Comparison of ENCODE assay signal across 21 cellular contexts in the genomic region with DNA sequence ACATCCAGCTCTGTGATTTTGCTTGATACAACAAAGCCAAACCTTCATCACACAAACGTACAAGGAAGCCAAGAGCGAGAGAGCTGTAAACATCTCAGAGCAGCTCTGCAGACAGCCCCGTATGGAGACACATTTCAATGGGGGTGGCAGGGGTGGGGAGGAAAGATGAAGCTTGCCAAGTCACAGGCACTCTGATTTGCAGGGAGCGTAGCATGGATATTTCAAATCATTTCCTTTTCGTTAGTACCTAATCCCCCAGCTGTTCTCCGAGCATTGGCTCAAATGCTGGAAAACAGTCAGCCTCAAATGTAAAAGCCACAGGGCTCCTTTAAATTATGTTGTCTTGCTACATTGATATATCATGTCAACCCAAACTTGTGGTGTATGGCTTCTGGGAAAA.
DNase-seq lines count a peak whose midpoint lies in the region; ATAC-seq and TF ChIP-seq lines count a peak whose summit lies in the region.
"Had no signal": no experiment of that assay in that cellular context is flagged by ENCODE, and none has a peak within 500 bp of the region (broad histone marks: within the 10 kb centered on the region; RNA-seq: fewer than 3 reads in every experiment).

No MANE protein-coding gene starts in this region.

- peak overlapping the region; percentile 9 for H3K4me3 ChIP-seq in skeletal muscle satellite cell (ENCODE audit: low read length)
- H3K4me3 ChIP-seq in tibial artery, result no peak overlapping the region
- H3K4me3 ChIP-seq: A549; BLaER1 treated with 17β-estradiol and CSF1 and Interleukin-3, amounts not matched to agents 10 nM and 100 nM; coronary artery; left lung; mucosa of descending colon; PC-9 had no signal

- H3K36me3 ChIP-seq in skeletal muscle satellite cell (ENCODE audit: insufficient read depth, low read length), result no peaks in the 10 kb centered on the region
- no peaks in the 10 kb centered on the region for H3K36me3 ChIP-seq in tibial artery
- H3K36me3 ChIP-seq: BLaER1 treated with 17β-estradiol and CSF1 and Interleukin-3, amounts not matched to agents 10 nM and 100 nM; left lung had no signal

- intact Hi-C loops in tibial artery (cut with DNase I; ENCODE audit: low total_unique reads), result no loop called here

- no peak overlapping the region for H3K27ac ChIP-seq in tibial artery
- H3K27ac ChIP-seq: A549; BLaER1 treated with 17β-estradiol and CSF1 and Interleukin-3, amounts not matched to agents 10 nM and 100 nM; coronary artery; left lung; PC-9 had no signal

- H3K27me3 ChIP-seq in skeletal muscle satellite cell (ENCODE audit: control insufficient read depth, insufficient read depth, low read length), result no peaks in the 10 kb centered on the region
- peaks cover 0 to 7% of the 10 kb centered on the region in 2 donors for H3K27me3 ChIP-seq in tibial artery
- H3K27me3 ChIP-seq: BLaER1 treated with 17β-estradiol and CSF1 and Interleukin-3, amounts not matched to agents 10 nM and 100 nM had no signal

- peak overlapping the region; percentile 31 for H3K9ac ChIP-seq in skeletal muscle satellite cell (ENCODE audit: low read depth, low read length)
- H3K9ac ChIP-seq: BLaER1 treated with 17β-estradiol and CSF1 and Interleukin-3, amounts not matched to agents 10 nM and 100 nM had no signal

- peaks cover 24% of the 10 kb centered on the region for H3K4me1 ChIP-seq in skeletal muscle satellite cell (ENCODE audit: control insufficient read depth, insufficient read depth, low read length)
- H3K4me1 ChIP-seq in tibial artery, result no peaks in the 10 kb centered on the region
- H3K4me1 ChIP-seq: A549 had no signal

- peak; percentile 75 for DNase-seq in NCI-H510A treated with DMSO at 0.1 percent for 48 hours (lab: John Stamatoyannopoulos, UW)
- DNase-seq in NCI-H510A (lab: John Stamatoyannopoulos, UW), result no peak
- peak; percentile 40 to 44 for DNase-seq in NCI-H187 (lab: John Stamatoyannopoulos, UW)
- DNase-seq in NCI-H82 treated with DMSO at 0.1 percent for 48 hours (lab: John Stamatoyannopoulos, UW; ENCODE audit: unreplicated experiment), result peak; percentile 34
- DNase-seq in NCI-H2029 (lab: John Stamatoyannopoulos, UW), result no peak
- no peak for DNase-seq in tibial artery
- DNase-seq: activated CD4-positive, alpha-beta T cell treated with anti-CD3 and anti-CD28 coated beads, Interleukin-2, amount 50 U/mL, for 4 hours; activated CD8-positive, alpha-beta memory T cell treated with anti-CD3 and anti-CD28 coated beads, Interleukin-2, amount 50 U/mL, for 48 hours; activated effector memory CD4-positive, alpha-beta T cell treated with anti-CD3 and anti-CD28 coated beads, Interleukin-2, amount 50 U/mL, for 16 hours; GF-D8; glutamatergic neuron; left lung; mucosa of descending colon; NCI-H1105 treated with DMSO at 0.1 percent for 48 hours; PC-9; T-helper 2 cell had no signal

- ATAC-seq in activated CD4-positive, CD25-positive, alpha-beta regulatory T cell treated with anti-CD3 and anti-CD28 coated beads, Interleukin-2, amount 50 U/mL, for 24 hours, result no peak
- ATAC-seq: A549, left lung, mucosa of descending colon had no signal

- no peak for TF ChIP-seq CTCF in tibial artery (IDR thresholded peaks at IDR 0.05)

- H3K9me3 ChIP-seq in skeletal muscle satellite cell (replicated peaks; ENCODE audit: low read length) (peaks cover 5% of the 10 kb centered on the region), tibial artery (no peaks in the 10 kb centered on the region)
- H3K9me3 ChIP-seq: A549; BLaER1 treated with 17β-estradiol and CSF1 and Interleukin-3, amounts not matched to agents 10 nM and 100 nM; left lung; mucosa of descending colon had no signal

- peak overlapping the region; percentile 33 for H3K4me2 ChIP-seq in skeletal muscle satellite cell (ENCODE audit: low read length)
- H3K4me2 ChIP-seq: A549; BLaER1 treated with 17β-estradiol and CSF1 and Interleukin-3, amounts not matched to agents 10 nM and 100 nM; PC-9 had no signal

Comparison
In these comparisons a context has a peak if more than half of its experiments do, and no peak if none do; other contexts are left out.
1. DNase-seq: peak in NCI-H510A treated with DMSO at 0.1 percent for 48 hours (single experiment), NCI-H187 (2 of 2) and NCI-H82 treated with DMSO at 0.1 percent for 48 hours (single experiment); none in NCI-H510A (single experiment), NCI-H2029 (single experiment) and tibial artery (0 of 2).